ENCODE assay signal across 12 cellular contexts in the genomic region with DNA sequence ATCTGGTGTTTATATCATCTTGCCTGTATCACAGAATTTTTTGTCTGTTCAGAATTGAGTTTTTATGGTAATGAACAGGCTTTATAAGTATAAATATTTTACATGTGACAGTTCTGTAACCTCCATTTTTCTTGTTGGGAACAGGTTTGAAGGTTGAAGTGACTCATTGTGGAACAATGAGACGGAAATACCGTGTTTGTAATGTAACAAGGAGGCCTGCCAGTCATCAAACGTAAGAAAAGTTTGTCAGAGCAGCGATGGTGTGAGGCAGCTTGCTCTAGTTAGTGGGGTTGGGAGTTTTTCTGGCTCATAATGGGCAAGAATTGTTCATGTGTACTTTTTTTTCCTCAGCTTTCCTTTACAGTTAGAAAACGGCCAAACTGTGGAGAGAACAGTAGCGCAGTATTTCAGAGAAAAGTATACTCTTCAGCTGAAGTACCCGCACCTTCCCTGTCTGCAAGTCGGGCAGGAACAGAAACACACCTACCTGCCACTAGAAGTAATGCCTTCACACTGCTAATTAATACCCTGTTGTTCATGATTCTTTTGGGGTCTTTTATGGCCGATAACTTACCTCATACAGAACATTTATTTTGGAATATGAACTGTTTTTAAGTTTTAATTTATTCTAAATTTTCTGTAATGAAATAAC.
A peak's percentile ranks its signal among the peaks of the same experiment; 100 is the strongest.
DNase-seq lines count a peak whose midpoint lies in the region; ATAC-seq and TF ChIP-seq lines count a peak whose summit lies in the region.
"Had no signal": no experiment of that assay in that cellular context is flagged by ENCODE, and none has a peak within 500 bp of the region (broad histone marks: within the 10 kb centered on the region; RNA-seq: fewer than 3 reads in every experiment).

No MANE protein-coding gene starts in this region.

- no peak overlapping the region for H2AFZ ChIP-seq in ACC112 (ENCODE audit: low read length, unreplicated experiment)

- POLR2A ChIA-PET in WTC11 (lab: Charles Lee) = no interaction called here

- no peaks in the 10 kb centered on the region for H3K27me3 Mint-ChIP-seq in WTC11 (ENCODE audit: low read depth)
- H3K27me3 Mint-ChIP-seq: CD8-positive, alpha-beta memory T cell; dendritic cell treated with granulocyte-macrophage colony-stimulating factor and Interleukin-4, amounts not matched to agents 40 ng/mL and 50 ng/mL, for 4 days had no signal

- no peak overlapping the region for H3K4me3 Mint-ChIP-seq in WTC11
- H3K4me3 Mint-ChIP-seq: CD8-positive, alpha-beta memory T cell; dendritic cell treated with granulocyte-macrophage colony-stimulating factor and Interleukin-4, amounts not matched to agents 40 ng/mL and 50 ng/mL, for 4 days had no signal

- no peak for TF ChIP-seq POLR2A in suprapubic skin (IDR thresholded peaks at IDR 0.05)

- H3K4me3 ChIP-seq in ACC112 (ENCODE audit: low read depth, low read length) = no peak overlapping the region
- H3K4me3 ChIP-seq in left ventricle myocardium inferior = no peak overlapping the region
- no peak overlapping the region for H3K4me3 ChIP-seq in suprapubic skin

- DNase-seq in H4 (ENCODE audit: low spot score) (peak; percentile 47), WTC11 (ENCODE audit: low spot score) (no peak), hepatic stellate cell (ENCODE audit: low spot score) (peak; percentile 9), SIG-M5 (lab: John Stamatoyannopoulos, UW) (no peak), left ventricle myocardium inferior (no peak), GM13977 (ENCODE audit: low spot score) (no peak), suprapubic skin (ENCODE audit: low spot score in 2 of 2) (no peak)
- DNase-seq: activated CD8-positive, alpha-beta memory T cell treated with anti-CD3 and anti-CD28 coated beads, Interleukin-2, amount 50 U/mL, for 48 hours; CD8-positive, alpha-beta memory T cell; NCI-H1694 treated with DMSO at 0.1 percent for 48 hours had no signal

- CTCF ChIA-PET in WTC11 (lab: Charles Lee) = interaction anchor here (1.0 kb wide), 1 partner anchor 444 kb away, joined by 3 read pairs; no protein-coding TSS in a partner anchor

- H3K27me3 ChIP-seq in ACC112 (ENCODE audit: insufficient read depth, low read length) (no peaks in the 10 kb centered on the region), left ventricle myocardium inferior (ENCODE audit: low read depth) (no peaks in the 10 kb centered on the region), suprapubic skin (no peaks in the 10 kb centered on the region)

- intact Hi-C loops in left ventricle myocardium inferior (cut with micrococcal nuclease) = no loop called here

- 88% methylated on average over 9 of the region's 9 CpGs for WGBS in suprapubic skin

- no peaks in the 10 kb centered on the region for H3K4me1 Mint-ChIP-seq in WTC11
- H3K4me1 Mint-ChIP-seq: CD8-positive, alpha-beta memory T cell had no signal

- H3K9me3 ChIP-seq in left ventricle myocardium inferior (replicated peaks) (no peaks in the 10 kb centered on the region), suprapubic skin (no peaks in the 10 kb centered on the region)

- no peak for ATAC-seq in WTC11

- peak overlapping the region; percentile 28; the same call in 1 of the 2 replicates for H3K27ac ChIP-seq in ACC112 (ENCODE audit: low read depth, low read length)
- H3K27ac ChIP-seq in left ventricle myocardium inferior (replicated peaks) = no peak overlapping the region
- H3K27ac ChIP-seq in suprapubic skin = no peak overlapping the region

- TF ChIP-seq CTCF in WTC11 (IDR thresholded peaks at IDR 0.05) (no peak), left ventricle myocardium inferior (IDR thresholded peaks at IDR 0.05; ENCODE audit: borderline replicate concordance) (no peak), GM13977 (IDR thresholded peaks at IDR 0.05; ENCODE audit: extremely low read depth, insufficient read depth, missing control alignments) (no peak), suprapubic skin (IDR thresholded peaks at IDR 0.05) (no peak)

- no peaks in the 10 kb centered on the region for H3K79me2 ChIP-seq in ACC112 (ENCODE audit: control insufficient read depth, insufficient read depth, low read length, unreplicated experiment)

- peak overlapping the region; percentile 68; the same call in 1 of the 2 replicates for H3K27ac Mint-ChIP-seq in WTC11
- H3K27ac Mint-ChIP-seq: dendritic cell treated with granulocyte-macrophage colony-stimulating factor and Interleukin-4, amounts not matched to agents 40 ng/mL and 50 ng/mL, for 4 days had no signal

- in situ Hi-C loops in GM13977 (cut with MboI; ENCODE audit: low pct_unique_long_range_greater_than_20kb, low sequenced_read_pairs, unreplicated experiment) = no loop called here

- peaks cover 2% of the 10 kb centered on the region for H3K9me3 Mint-ChIP-seq in WTC11
- H3K9me3 Mint-ChIP-seq: CD8-positive, alpha-beta memory T cell; dendritic cell treated with granulocyte-macrophage colony-stimulating factor and Interleukin-4, amounts not matched to agents 40 ng/mL and 50 ng/mL, for 4 days had no signal

- H3K36me3 ChIP-seq in ACC112 (ENCODE audit: insufficient read depth, low read length) (peaks cover 5% of the 10 kb centered on the region), left ventricle myocardium inferior (peaks cover 22% of the 10 kb centered on the region), suprapubic skin (peaks cover 32% of the 10 kb centered on the region)

- TF ChIP-seq EP300 in suprapubic skin (IDR thresholded peaks at IDR 0.05) = no peak

- peaks cover 12% of the 10 kb centered on the region for H3K36me3 Mint-ChIP-seq in WTC11

- peaks cover 12% of the 10 kb centered on the region for H3K4me1 ChIP-seq in ACC112 (ENCODE audit: control insufficient read depth, insufficient read depth, low read length, unreplicated experiment)
- no peaks in the 10 kb centered on the region for H3K4me1 ChIP-seq in left ventricle myocardium inferior
- H3K4me1 ChIP-seq in suprapubic skin = no peaks in the 10 kb centered on the region

TF ChIP-seq in WTC11, 78 proteins besides CTCF, POLR2A, EP300 and RAD21 (continues in another document):
- no peak for TF ChIP-seq ZNF671 (CRISPR knock-in tag; IDR thresholded peaks at IDR 0.05)
- TF ChIP-seq, protein P1, sequence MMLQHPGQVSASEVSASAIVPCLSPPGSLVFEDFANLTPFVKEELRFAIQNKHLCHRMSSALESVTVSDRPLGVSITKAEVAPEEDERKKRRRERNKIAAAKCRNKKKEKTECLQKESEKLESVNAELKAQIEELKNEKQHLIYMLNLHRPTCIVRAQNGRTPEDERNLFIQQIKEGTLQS (CRISPR knock-in tag; conservative IDR thresholded peaks at IDR 0.05) = no peak
- TF ChIP-seq CREB1 (CRISPR knock-in tag; IDR thresholded peaks at IDR 0.05) = no peak
- TF ChIP-seq GABPB1 (CRISPR knock-in tag; IDR thresholded peaks at IDR 0.05) = no peak
- TF ChIP-seq KAT7 (CRISPR knock-in tag; IDR thresholded peaks at IDR 0.05; ENCODE audit: borderline replicate concordance) = no peak
- TF ChIP-seq, protein P2, sequence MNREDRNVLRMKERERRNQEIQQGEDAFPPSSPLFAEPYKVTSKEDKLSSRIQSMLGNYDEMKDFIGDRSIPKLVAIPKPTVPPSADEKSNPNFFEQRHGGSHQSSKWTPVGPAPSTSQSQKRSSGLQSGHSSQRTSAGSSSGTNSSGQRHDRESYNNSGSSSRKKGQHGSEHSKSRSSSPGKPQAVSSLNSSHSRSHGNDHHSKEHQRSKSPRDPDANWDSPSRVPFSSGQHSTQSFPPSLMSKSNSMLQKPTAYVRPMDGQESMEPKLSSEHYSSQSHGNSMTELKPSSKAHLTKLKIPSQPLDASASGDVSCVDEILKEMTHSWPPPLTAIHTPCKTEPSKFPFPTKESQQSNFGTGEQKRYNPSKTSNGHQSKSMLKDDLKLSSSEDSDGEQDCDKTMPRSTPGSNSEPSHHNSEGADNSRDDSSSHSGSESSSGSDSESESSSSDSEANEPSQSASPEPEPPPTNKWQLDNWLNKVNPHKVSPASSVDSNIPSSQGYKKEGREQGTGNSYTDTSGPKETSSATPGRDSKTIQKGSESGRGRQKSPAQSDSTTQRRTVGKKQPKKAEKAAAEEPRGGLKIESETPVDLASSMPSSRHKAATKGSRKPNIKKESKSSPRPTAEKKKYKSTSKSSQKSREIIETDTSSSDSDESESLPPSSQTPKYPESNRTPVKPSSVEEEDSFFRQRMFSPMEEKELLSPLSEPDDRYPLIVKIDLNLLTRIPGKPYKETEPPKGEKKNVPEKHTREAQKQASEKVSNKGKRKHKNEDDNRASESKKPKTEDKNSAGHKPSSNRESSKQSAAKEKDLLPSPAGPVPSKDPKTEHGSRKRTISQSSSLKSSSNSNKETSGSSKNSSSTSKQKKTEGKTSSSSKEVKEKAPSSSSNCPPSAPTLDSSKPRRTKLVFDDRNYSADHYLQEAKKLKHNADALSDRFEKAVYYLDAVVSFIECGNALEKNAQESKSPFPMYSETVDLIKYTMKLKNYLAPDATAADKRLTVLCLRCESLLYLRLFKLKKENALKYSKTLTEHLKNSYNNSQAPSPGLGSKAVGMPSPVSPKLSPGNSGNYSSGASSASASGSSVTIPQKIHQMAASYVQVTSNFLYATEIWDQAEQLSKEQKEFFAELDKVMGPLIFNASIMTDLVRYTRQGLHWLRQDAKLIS (CRISPR knock-in tag; IDR thresholded peaks at IDR 0.05; ENCODE audit: borderline replicate concordance) = no peak
- TF ChIP-seq ESRRA (CRISPR knock-in tag; IDR thresholded peaks at IDR 0.05; ENCODE audit: borderline replicate concordance) = no peak
- no peak for TF ChIP-seq NFYB (CRISPR knock-in tag; conservative IDR thresholded peaks at IDR 0.05; ENCODE audit: low read depth)
- no peak for TF ChIP-seq ZMAT4 (CRISPR knock-in tag; IDR thresholded peaks at IDR 0.05)
- no peak for TF ChIP-seq ZNF416 (CRISPR knock-in tag; IDR thresholded peaks at IDR 0.05)
- no peak for TF ChIP-seq SMAD4 (CRISPR knock-in tag; IDR thresholded peaks at IDR 0.05)
- TF ChIP-seq MAX (CRISPR knock-in tag; IDR thresholded peaks at IDR 0.05) = no peak

Comparison
In these comparisons a context has a peak if more than half of its experiments do, and no peak if none do; other contexts are left out.
1. DNase-seq: peak in H4 (single experiment) and hepatic stellate cell (single experiment); none in WTC11 (single experiment), SIG-M5 (single experiment), left ventricle myocardium inferior (single experiment), GM13977 (single experiment) and suprapubic skin (0 of 2).